8 cellular contexts compared by ENCODE assay signal in the genomic region with DNA sequence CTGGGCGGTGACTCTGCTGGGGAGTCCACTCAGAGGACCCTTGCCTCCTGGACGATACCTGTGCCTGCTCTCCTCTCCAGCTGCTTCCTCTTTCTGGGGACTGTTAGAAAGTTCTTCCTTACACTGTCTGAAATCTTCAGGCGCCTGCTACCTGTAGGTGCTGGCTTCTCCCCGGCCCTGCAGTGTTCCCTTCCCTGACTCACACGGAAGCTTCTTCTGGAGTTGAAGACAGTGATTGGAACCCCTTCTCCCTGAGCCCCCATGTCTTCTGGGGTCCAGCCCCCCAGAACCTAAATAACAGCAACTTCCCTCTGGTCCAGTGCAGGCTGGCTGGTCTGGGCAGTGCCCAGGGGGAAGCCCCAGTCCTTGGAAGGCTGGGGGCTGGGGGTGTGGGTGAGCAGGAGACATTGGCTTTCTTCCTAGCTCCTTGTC. TPM values are rescaled to one million over a fixed set of nuclear protein-coding genes. Genes with fewer than 3 reads are reported as not detected.
DNase-seq lines count a peak whose midpoint lies in the region; ATAC-seq, FAIRE-seq and TF ChIP-seq lines count a peak whose summit lies in the region.

No MANE protein-coding gene starts in this region.

- H3K27me3 Mint-ChIP-seq in activated CD8-positive, alpha-beta memory T cell treated with anti-CD3 and anti-CD28 coated beads, Interleukin-2, amount 10 ng/mL, durations not matched to agents 7 days and 5 days: peaks cover 13% of the 10 kb centered on the region
- peaks cover 24% of the 10 kb centered on the region for H3K27me3 Mint-ChIP-seq in brain

- POLR2A ChIA-PET in HepG2 (lab: Yijun Ruan, JAX): interaction anchor here (1.1 to 3.5 kb wide), 13 partner anchors 10 to 104 kb away, joined by 3 to 29 read pairs (median 5); a partner anchor contains a TSS

- no peaks in the 10 kb centered on the region for H3K36me3 Mint-ChIP-seq in activated CD8-positive, alpha-beta memory T cell treated with anti-CD3 and anti-CD28 coated beads, Interleukin-2, amount 10 ng/mL, durations not matched to agents 7 days and 5 days
- no peaks in the 10 kb centered on the region for H3K36me3 Mint-ChIP-seq in brain

- no peak for TF ChIP-seq RAD21 in HepG2 (CRISPR knock-in tag; IDR thresholded peaks at IDR 0.05)

- H3K4me3 ChIP-seq in KMS-11 (IDR thresholded peaks at IDR 0.05; ENCODE audit: insufficient read depth, low read depth, low read length): no peak overlapping the region
- peak overlapping the region; percentile 69 to 84 (median 82) for H3K4me3 ChIP-seq in HepG2 (replicated peaks in 1 of 3; ENCODE audit: insufficient read depth in 1 of 3, low read depth in 2 of 3, low read length in 3 of 3)
- peak overlapping the region in 2 of 3 donors; percentile 69 to 83 for H3K4me3 ChIP-seq in thyroid gland (replicated peaks in 1 of 3)

- in situ Hi-C loops in HepG2 (cut with HindIII; ENCODE audit: extremely low pct_ligation_motif_present, low pct_unique_long_range_greater_than_20kb): no loop called here

- H3K79me2 ChIP-seq in KMS-11 (ENCODE audit: insufficient read depth, low read depth) (no peaks in the 10 kb centered on the region), HepG2 (ENCODE audit: insufficient read depth, low read length) (no peaks in the 10 kb centered on the region)

- H4K20me1 ChIP-seq in KMS-11 (ENCODE audit: insufficient read depth) (no peaks in the 10 kb centered on the region), HepG2 (ENCODE audit: insufficient read depth, low read length) (no peaks in the 10 kb centered on the region)

- TF ChIP-seq EP300 in HepG2 (IDR thresholded peaks at IDR 0.05; ENCODE audit: low read depth in 2 of 2, low read length in 2 of 2) (no peak), HepG2 (CRISPR knock-in tag; IDR thresholded peaks at IDR 0.05; ENCODE audit: borderline replicate concordance) (no peak)

- no TSS peak for BruUV-seq in HepG2 (replicated peaks; lab: Mats Ljungman, UMichigan)

- TF ChIP-seq CTCF in KMS-11 (conservative IDR thresholded peaks at IDR 0.05; ENCODE audit: low read depth, low read length) (no peak), brain (conservative IDR thresholded peaks at IDR 0.05) (no peak), HepG2 (CRISPR knock-in tag; IDR thresholded peaks at IDR 0.05) (no peak), thyroid gland (IDR thresholded peaks at IDR 0.05) (no peak)

- intact Hi-C loops in HepG2 (cut with micrococcal nuclease; ENCODE audit: unreplicated experiment): loop anchor here (5.0 kb wide), 1 partner anchor 36 kb away; no protein-coding TSS in a partner anchor
- intact Hi-C loops in thyroid gland (cut with DNase I): loop anchor here (5.0 kb wide), 1 partner anchor 56 kb away; no protein-coding TSS in a partner anchor

- peak; percentile 31 for ATAC-seq in activated CD8-positive, alpha-beta memory T cell treated with anti-CD3 and anti-CD28 coated beads, Interleukin-2, amount 10 ng/mL, durations not matched to agents 7 days and 5 days
- peak; percentile 60 for ATAC-seq in HepG2

- H3K36me3 ChIP-seq in KMS-11 (ENCODE audit: insufficient read depth) (no peaks in the 10 kb centered on the region), HepG2 (replicated peaks in 1 of 2; ENCODE audit: control insufficient read depth in 1 of 2, insufficient read depth in 2 of 2, low read length in 2 of 2) (no peaks in the 10 kb centered on the region), thyroid gland (no peaks in the 10 kb centered on the region)

- DNase-seq in activated CD8-positive, alpha-beta memory T cell treated with anti-CD3 and anti-CD28 coated beads, Interleukin-2, amount 10 ng/mL, durations not matched to agents 7 days and 5 days: no peak
- no peak for DNase-seq in activated CD8-positive, alpha-beta memory T cell treated with anti-CD3 and anti-CD28 coated beads for 24 hours
- no peak for DNase-seq in HepG2 (ENCODE audit: low spot score)
- no peak for DNase-seq in thyroid gland
- no peak for DNase-seq in NCI-H2081 (lab: John Stamatoyannopoulos, UW)
- DNase-seq in activated CD4-positive, alpha-beta T cell treated with anti-CD3 and anti-CD28 coated beads for 48 hours: no peak

- CTCF ChIA-PET in activated CD8-positive, alpha-beta memory T cell treated with anti-CD3 and anti-CD28 coated beads, Interleukin-2, amount 10 ng/mL, durations not matched to agents 7 days and 5 days (lab: Charles Lee): interaction anchor here (1.2 to 4.0 kb wide), 6 partner anchors 9 to 55 kb away, joined by 3 to 37 read pairs (median 6); no protein-coding TSS in a partner anchor
- CTCF ChIA-PET in HepG2 (lab: Yijun Ruan, JAX; ENCODE audit: low intra/inter-chr PET ratio, low total read pairs): no interaction called here

- H2AFZ ChIP-seq in KMS-11 (ENCODE audit: low read depth): peak overlapping the region; percentile 93; the same call in 1 of the 2 replicates
- H2AFZ ChIP-seq in HepG2 (ENCODE audit: low read length): peak overlapping the region; percentile 31

- H3K4me1 ChIP-seq in KMS-11 (ENCODE audit: low read depth, poor library complexity, severe bottlenecking) (peaks cover 9% of the 10 kb centered on the region), HepG2 (ENCODE audit: insufficient read depth, low read length) (peaks cover 34% of the 10 kb centered on the region), thyroid gland (peaks cover 40 to 62% of the 10 kb centered on the region in 2 donors)

- TF ChIP-seq POLR2A in HepG2 (IDR thresholded peaks at IDR 0.05; ENCODE audit: insufficient read depth in 1 of 2, low read depth in 2 of 2, low read length in 2 of 2) (no peak), thyroid gland (IDR thresholded peaks at IDR 0.05) (no peak)

- H3K9me3 ChIP-seq in HepG2 (ENCODE audit: low read length) (no peaks in the 10 kb centered on the region), thyroid gland (no peaks in the 10 kb centered on the region)

- H3K27me3 ChIP-seq in KMS-11 (ENCODE audit: insufficient read depth, low read depth) (no peaks in the 10 kb centered on the region; the same call in 1 of the 2 replicates), HepG2 (ENCODE audit: control insufficient read depth in 1 of 2, insufficient read depth in 2 of 2, low read length in 2 of 2) (peaks cover 0 to 18% of the 10 kb centered on the region in 2 experiments; a peak in 3 of 5 replicates), thyroid gland (no peaks in the 10 kb centered on the region)

- FAIRE-seq in HepG2 (lab: Jason Lieb, UNC): no peak

- H3K9ac ChIP-seq in KMS-11: no peak overlapping the region
- H3K9ac ChIP-seq in HepG2 (ENCODE audit: insufficient read depth, low read depth, low read length): peak overlapping the region; percentile 42; the same call in 1 of the 2 replicates

- no peak overlapping the region for H3K27ac ChIP-seq in KMS-11
- no peak overlapping the region for H3K27ac ChIP-seq in HepG2 (ENCODE audit: extremely low read length, insufficient read depth, low read length)
- H3K27ac ChIP-seq in thyroid gland: peak overlapping the region; percentile 57 to 85 (median 79)

- no peaks in the 10 kb centered on the region for H3K9me3 Mint-ChIP-seq in activated CD8-positive, alpha-beta memory T cell treated with anti-CD3 and anti-CD28 coated beads, Interleukin-2, amount 10 ng/mL, durations not matched to agents 7 days and 5 days (ENCODE audit: low read depth)
- H3K9me3 Mint-ChIP-seq in brain: peaks cover 0 to 3% (median 0%) of the 10 kb centered on the region in 5 experiments

- peak overlapping the region; percentile 54 for H3K4me3 Mint-ChIP-seq in activated CD8-positive, alpha-beta memory T cell treated with anti-CD3 and anti-CD28 coated beads, Interleukin-2, amount 10 ng/mL, durations not matched to agents 7 days and 5 days
- H3K4me3 Mint-ChIP-seq in brain: peak overlapping the region; percentile 84 to 91 (median 89)

- H3K4me1 Mint-ChIP-seq in activated CD8-positive, alpha-beta memory T cell treated with anti-CD3 and anti-CD28 coated beads, Interleukin-2, amount 10 ng/mL, durations not matched to agents 7 days and 5 days: peaks cover 16% of the 10 kb centered on the region
- peaks cover 72% of the 10 kb centered on the region for H3K4me1 Mint-ChIP-seq in brain

- no peak overlapping the region for H3K27ac Mint-ChIP-seq in activated CD8-positive, alpha-beta memory T cell treated with anti-CD3 and anti-CD28 coated beads, Interleukin-2, amount 10 ng/mL, durations not matched to agents 7 days and 5 days
- peak overlapping the region; percentile 38 to 96 (median 86) for H3K27ac Mint-ChIP-seq in brain

- 0% methylated on average over 3 of the region's 5 CpGs for WGBS in HepG2 (ENCODE audit: low lambda C conversion rate)
- 13 to 16% methylated on average over 5 of the region's 5 CpGs for WGBS in thyroid gland, 2 donors

- H3K4me2 ChIP-seq in KMS-11 (peak overlapping the region; percentile 90), HepG2 (ENCODE audit: low read depth, low read length) (peak overlapping the region; percentile 78)

RNA-seq across cellular contexts. Expression of a gene that starts 0.7 kb away (rescaled TPM):
- 1 to 10 TPM; 3.2 to 8.0 TPM for total RNA-seq in activated CD8-positive, alpha-beta memory T cell treated with anti-CD3 and anti-CD28 coated beads, Interleukin-2, amount 10 ng/mL, durations not matched to agents 7 days and 5 days
- polyA plus RNA-seq in brain (ENCODE audit: insufficient read depth, low read depth, low replicate concordance): 430 TPM
- total RNA-seq in HepG2 (2016; rRNA removed; fragmentation: Illumina TruSeq; extraction: Trizol): 126 and 307 TPM in 2 replicates
- total RNA-seq in HepG2 (2016; cell fraction: cytosol; rRNA removed; fragmentation: Illumina TruSeq; extraction: Trizol; ENCODE audit: low read depth): 56.0 and 58.2 TPM in 2 replicates
- total RNA-seq in HepG2 (2016; cell fraction: insoluble cytoplasmic fraction; rRNA removed; fragmentation: Illumina TruSeq; extraction: Trizol): 125 and 311 TPM in 2 replicates
- total RNA-seq in HepG2 (2016; cell fraction: membrane; rRNA removed; fragmentation: Illumina TruSeq; extraction: Trizol): 102 and 113 TPM in 2 replicates
- total RNA-seq in HepG2 (2016; cell fraction: nucleus; rRNA removed; fragmentation: Illumina TruSeq; extraction: Trizol): 251 and 294 TPM in 2 replicates
- 294 and 436 TPM in 2 replicates for polyA plus RNA-seq in HepG2 (2011; rRNA removed)
- polyA plus RNA-seq in HepG2 (2011; cell fraction: cytosol; rRNA removed): 396 and 404 TPM in 2 replicates
- polyA plus RNA-seq in HepG2 (2011; cell fraction: nucleus; rRNA removed): 430 and 447 TPM in 2 replicates
- 349 and 423 TPM in 2 replicates for polyA plus RNA-seq in HepG2 (2012)
- 57.9 and 60.7 TPM in 2 replicates for polyA plus RNA-seq in HepG2 (2016; cell fraction: cytosol; fragmentation: Illumina TruSeq; extraction: Trizol; ENCODE audit: low read depth)
- polyA plus RNA-seq in HepG2 (2016; cell fraction: insoluble cytoplasmic fraction; fragmentation: Illumina TruSeq; extraction: Trizol; ENCODE audit: low read depth): 115 and 123 TPM in 2 replicates
- polyA plus RNA-seq in HepG2 (2016; cell fraction: membrane; fragmentation: Illumina TruSeq; extraction: Trizol; ENCODE audit: low read depth): 77.0 and 92.1 TPM in 2 replicates
- 379 and 400 TPM in 2 replicates for polyA plus RNA-seq in HepG2 (2016; cell fraction: nucleus; fragmentation: Illumina TruSeq; extraction: Trizol; ENCODE audit: insufficient read depth, low read depth)
- polyA minus RNA-seq in HepG2 (2011; rRNA and poly(A)+ RNA removed; ENCODE audit: low replicate concordance): 66.7 and 379 TPM in 2 replicates
- polyA minus RNA-seq in HepG2 (2011; cell fraction: cytosol; rRNA and poly(A)+ RNA removed): 132 and 185 TPM in 2 replicates
- polyA minus RNA-seq in HepG2 (2011; cell fraction: nucleus; rRNA and poly(A)+ RNA removed): 122 and 168 TPM in 2 replicates
- total RNA-seq in thyroid gland: 1,000 to 10,000 TPM; 1,151 to 1,624 (median 1,443) TPM

Comparison
In these comparisons a context has a peak if more than half of its experiments do, and no peak if none do; other contexts are left out.
1. H3K27ac ChIP-seq: peak in thyroid gland (3 of 3); none in KMS-11 (single experiment) and HepG2 (single experiment).
2. RNA of a gene that starts 0.7 kb away (total RNA-seq): 1,151 to 1,624 TPM in thyroid gland and 56.0 to 311 TPM in HepG2; 3.2 to 8.0 TPM in activated CD8-positive, alpha-beta memory T cell treated with anti-CD3 and anti-CD28 coated beads, Interleukin-2, amount 10 ng/mL, durations not matched to agents 7 days and 5 days; every median in the first group is over 4 times any median in the second.